ENCODE assay signal across 7 cellular contexts in genomic region chr6:85405175-85405852, GRCh38. TPM values are rescaled to one million over a fixed set of nuclear protein-coding genes. Genes with fewer than 3 reads are reported as not detected.
A peak's percentile ranks its signal among the peaks of the same experiment; 100 is the strongest.
DNase-seq lines count a peak whose midpoint lies in the region; ATAC-seq and TF ChIP-seq lines count a peak whose summit lies in the region.

No MANE protein-coding gene starts in this region.

- peak overlapping the region; percentile 68 for H3K4me2 ChIP-seq in smooth muscle cell

- TF ChIP-seq CTCF in choroid plexus epithelial cell (conservative IDR thresholded peaks at IDR 0.05; ENCODE audit: low read depth, low read length), result no peak
- TF ChIP-seq CTCF in smooth muscle cell (IDR thresholded peaks at IDR 0.05; ENCODE audit: borderline replicate concordance, insufficient read depth, poor library complexity, severe bottlenecking), result no peak

- WGBS in smooth muscle cell (ENCODE audit: low lambda C conversion rate), result 51% methylated on average over 3 of the region's 3 CpGs

- H3K36me3 ChIP-seq in smooth muscle cell (ENCODE audit: low read depth), result no peaks in the 10 kb centered on the region

- peaks cover 32% of the 10 kb centered on the region for H3F3A ChIP-seq in smooth muscle cell (ENCODE audit: low read depth)

- peak; percentile 78 for ATAC-seq in GM19324 (IDR thresholded peaks at IDR 0.05; ENCODE audit: low FRiP score, unreplicated experiment)
- ATAC-seq in HG03354 (IDR thresholded peaks at IDR 0.05; ENCODE audit: poor library complexity, severe bottlenecking, unreplicated experiment), result peak; percentile 73

- no peaks in the 10 kb centered on the region for H3K9me3 ChIP-seq in smooth muscle cell (replicated peaks; ENCODE audit: low read depth)

- DNase-seq in choroid plexus epithelial cell (ENCODE audit: low read depth) (peak; percentile 38), smooth muscle cell (lab: John Stamatoyannopoulos, UW; ENCODE audit: unreplicated experiment) (no peak), cerebellar nuclear complex (lab: John Stamatoyannopoulos, UW) (no peak), NCI-H1105 (lab: John Stamatoyannopoulos, UW) (no peak), NCI-H748 (lab: John Stamatoyannopoulos, UW; ENCODE audit: unreplicated experiment) (no peak)

- H3K27me3 ChIP-seq in smooth muscle cell (ENCODE audit: low read depth), result no peaks in the 10 kb centered on the region

- H4K20me1 ChIP-seq in smooth muscle cell (ENCODE audit: low read depth), result no peaks in the 10 kb centered on the region

- H2AFZ ChIP-seq in smooth muscle cell (ENCODE audit: low read depth), result no peak overlapping the region

- peak overlapping the region; percentile 91 for H3K9ac ChIP-seq in smooth muscle cell (ENCODE audit: low read depth)

- peak overlapping the region; percentile 99 for H3K27ac ChIP-seq in smooth muscle cell (ENCODE audit: low read depth)

- H3K79me2 ChIP-seq in smooth muscle cell (ENCODE audit: low read depth), result no peaks in the 10 kb centered on the region

- H3K4me3 ChIP-seq in choroid plexus epithelial cell (ENCODE audit: low read depth, low read length) (no peak overlapping the region), smooth muscle cell (no peak overlapping the region)

- H3K4me1 ChIP-seq in smooth muscle cell (ENCODE audit: low read depth), result peaks cover 26% of the 10 kb centered on the region

RNA-seq across cellular contexts. Expression of gene NT5E, which starts 44.6 kb away (rescaled TPM):
- total RNA-seq in smooth muscle cell, result 124 and 137 TPM in 2 replicates
- 72.8 and 88.6 TPM in 2 replicates for polyA plus RNA-seq in smooth muscle cell
